ENCODE assay signal across 14 cellular contexts in the genomic region with DNA sequence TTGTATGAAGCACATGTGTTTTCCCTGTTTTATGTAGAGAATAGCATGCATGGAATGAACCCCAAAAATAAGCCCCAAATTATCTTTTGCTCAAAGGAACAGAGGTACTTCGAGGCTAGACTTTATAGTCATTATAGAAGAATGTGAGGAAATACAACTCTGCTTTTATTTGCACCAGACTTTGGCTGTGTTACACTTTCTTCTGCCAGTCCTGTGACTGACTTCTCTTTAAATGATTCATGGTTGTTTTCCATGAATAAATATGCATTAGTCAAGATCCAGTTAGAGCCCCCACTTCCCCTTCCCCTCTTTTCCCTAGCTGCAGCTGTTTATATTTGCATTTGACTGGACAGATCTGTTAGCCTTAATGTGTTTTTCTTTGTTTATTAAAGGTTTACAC.
DNase-seq lines count a peak whose midpoint lies in the region; ATAC-seq and TF ChIP-seq lines count a peak whose summit lies in the region.
"Had no signal": no experiment of that assay in that cellular context is flagged by ENCODE, and none has a peak within 500 bp of the region (broad histone marks: within the 10 kb centered on the region; RNA-seq: fewer than 3 reads in every experiment).

No MANE protein-coding gene starts in this region.

- H3K9ac ChIP-seq in GM23248 (peak overlapping the region; percentile 49), adipocyte (ENCODE audit: low read length) (peak overlapping the region; percentile 43), skeletal muscle satellite cell (ENCODE audit: low read depth, low read length) (peak overlapping the region; percentile 56)

- H3K27me3 ChIP-seq in GM23248 (replicated peaks; ENCODE audit: insufficient read depth), result no peaks in the 10 kb centered on the region
- no peaks in the 10 kb centered on the region for H3K27me3 ChIP-seq in adipocyte (replicated peaks; ENCODE audit: control insufficient read depth, insufficient read depth, low read length)
- no peaks in the 10 kb centered on the region for H3K27me3 ChIP-seq in skeletal muscle satellite cell (ENCODE audit: control insufficient read depth, insufficient read depth, low read length)
- H3K27me3 ChIP-seq in CD8-positive, alpha-beta T cell (ENCODE audit: insufficient read depth, low read length), result no peaks in the 10 kb centered on the region
- H3K27me3 ChIP-seq: esophagus muscularis mucosa, sigmoid colon had no signal

- H3K36me3 ChIP-seq in GM23248 (ENCODE audit: low read depth) (peaks cover 19% of the 10 kb centered on the region), adipocyte (ENCODE audit: control insufficient read depth, insufficient read depth, low read length, severe bottlenecking) (peaks cover 8% of the 10 kb centered on the region), skeletal muscle satellite cell (ENCODE audit: insufficient read depth, low read length) (peaks cover 29% of the 10 kb centered on the region)
- no peaks in the 10 kb centered on the region for H3K36me3 ChIP-seq in CD8-positive, alpha-beta T cell (ENCODE audit: insufficient read depth, low read length)
- H3K36me3 ChIP-seq: sigmoid colon had no signal

- peak overlapping the region; percentile 85 for H3K27ac ChIP-seq in GM23248
- no peak overlapping the region for H3K27ac ChIP-seq in CD8-positive, alpha-beta T cell (ENCODE audit: low read depth, low read length)
- H3K27ac ChIP-seq: esophagus muscularis mucosa, sigmoid colon had no signal

- DNase-seq in GM23248 (peak; percentile 82), adipocyte (ENCODE audit: low read depth) (peak; percentile 81), fibroblast of the aortic adventitia (ENCODE audit: low read depth) (peak; percentile 77)
- DNase-seq in effector memory CD8-positive, alpha-beta T cell, result no peak
- DNase-seq in CD8-positive, alpha-beta T cell, result no peak
- DNase-seq: activated CD4-positive, alpha-beta T cell treated with anti-CD3 and anti-CD28 coated beads, Interleukin-2, amount 10 ng/mL, durations not matched to agents 24 days and 14 days; NCI-H2171; sigmoid colon; T-helper 2 cell had no signal

- no peak overlapping the region for H3K4me3 Mint-ChIP-seq in effector memory CD8-positive, alpha-beta T cell
- no peak overlapping the region for H3K4me3 Mint-ChIP-seq in CD8-positive, alpha-beta T cell
- H3K4me3 Mint-ChIP-seq: activated CD4-positive, alpha-beta T cell treated with anti-CD3 and anti-CD28 coated beads, Interleukin-2, amount 10 ng/mL, durations not matched to agents 24 days and 14 days; activated T-helper 17 cell treated with anti-CD3 and anti-CD28 coated beads, Interleukin-2, amount 50 U/mL, for 72 hours had no signal

- H3K36me3 Mint-ChIP-seq in effector memory CD8-positive, alpha-beta T cell (ENCODE audit: insufficient read depth), result no peaks in the 10 kb centered on the region
- peaks cover 40% of the 10 kb centered on the region for H3K36me3 Mint-ChIP-seq in CD8-positive, alpha-beta T cell

- H3K27ac Mint-ChIP-seq in effector memory CD8-positive, alpha-beta T cell, result no peak overlapping the region
- H3K27ac Mint-ChIP-seq in CD8-positive, alpha-beta T cell, result no peak overlapping the region
- H3K27ac Mint-ChIP-seq: activated CD4-positive, alpha-beta T cell treated with anti-CD3 and anti-CD28 coated beads, Interleukin-2, amount 10 ng/mL, durations not matched to agents 24 days and 14 days; activated T-helper 17 cell treated with anti-CD3 and anti-CD28 coated beads, Interleukin-2, amount 50 U/mL, for 72 hours had no signal

- H3K4me3 ChIP-seq in GM23248 (peak overlapping the region; percentile 9; the same call in 1 of the 2 replicates), adipocyte (ENCODE audit: low read length) (peak overlapping the region; percentile 16), fibroblast of the aortic adventitia (ENCODE audit: low read depth, low read length) (no peak overlapping the region), skeletal muscle satellite cell (ENCODE audit: low read length) (no peak overlapping the region)
- H3K4me3 ChIP-seq in CD8-positive, alpha-beta T cell (ENCODE audit: low read depth, low read length), result no peak overlapping the region
- H3K4me3 ChIP-seq: esophagus muscularis mucosa, sigmoid colon had no signal

- peaks cover 0 to 4% of the 10 kb centered on the region in 2 donors for H3K4me1 Mint-ChIP-seq in effector memory CD8-positive, alpha-beta T cell (ENCODE audit: low read depth in 2 of 2)
- peaks cover 7% of the 10 kb centered on the region for H3K4me1 Mint-ChIP-seq in CD8-positive, alpha-beta T cell (ENCODE audit: low read depth)
- H3K4me1 Mint-ChIP-seq: activated CD4-positive, alpha-beta T cell treated with anti-CD3 and anti-CD28 coated beads, Interleukin-2, amount 10 ng/mL, durations not matched to agents 24 days and 14 days; activated T-helper 17 cell treated with anti-CD3 and anti-CD28 coated beads, Interleukin-2, amount 50 U/mL, for 72 hours had no signal

- ATAC-seq in effector memory CD8-positive, alpha-beta T cell (replicated peaks), result no peak
- ATAC-seq in HG03432 (IDR thresholded peaks at IDR 0.05; ENCODE audit: unreplicated experiment) (no peak), GM18907 (IDR thresholded peaks at IDR 0.05; ENCODE audit: unreplicated experiment) (no peak)
- ATAC-seq in CD8-positive, alpha-beta T cell, result no peak
- ATAC-seq: activated T-helper 17 cell treated with anti-CD3 and anti-CD28 coated beads, Interleukin-2, amount 50 U/mL, for 72 hours had no signal

- H3F3A ChIP-seq in GM23248 (ENCODE audit: insufficient read depth), result peaks cover 53% of the 10 kb centered on the region

- POLR2A ChIA-PET in CD8-positive, alpha-beta T cell (lab: Charles Lee), result no interaction called here

- H3K4me1 ChIP-seq in GM23248 (ENCODE audit: insufficient read depth) (peaks cover 48% of the 10 kb centered on the region), adipocyte (ENCODE audit: control insufficient read depth, insufficient read depth, low read length) (peaks cover 40% of the 10 kb centered on the region), skeletal muscle satellite cell (ENCODE audit: control insufficient read depth, insufficient read depth, low read length) (peaks cover 51% of the 10 kb centered on the region)
- no peaks in the 10 kb centered on the region for H3K4me1 ChIP-seq in CD8-positive, alpha-beta T cell (ENCODE audit: insufficient read depth, low read length)
- H3K4me1 ChIP-seq: sigmoid colon had no signal

- peaks cover 75% of the 10 kb centered on the region for H3K79me2 ChIP-seq in GM23248 (ENCODE audit: insufficient read depth)

- no peak for TF ChIP-seq CTCF in fibroblast of the aortic adventitia (IDR thresholded peaks at IDR 0.05; ENCODE audit: insufficient read depth, low read length)
- TF ChIP-seq CTCF in CD8-positive, alpha-beta T cell (IDR thresholded peaks at IDR 0.05), result no peak

- 0% methylated on average over 1 of the region's 1 CpG for WGBS in GM23248 (ENCODE audit: low coverage in 1 of 2, low lambda C conversion rate in 2 of 2, missing lambda C conversion rate in 2 of 2), 2 experiments

- H3K9me3 ChIP-seq in GM23248 (ENCODE audit: low read depth) (no peaks in the 10 kb centered on the region), adipocyte (ENCODE audit: control insufficient read depth, low read length) (peaks cover 20% of the 10 kb centered on the region), skeletal muscle satellite cell (replicated peaks; ENCODE audit: low read length) (peaks cover 9% of the 10 kb centered on the region)
- peaks cover 10% of the 10 kb centered on the region for H3K9me3 ChIP-seq in CD8-positive, alpha-beta T cell (ENCODE audit: low read length)

- CTCF ChIA-PET in CD8-positive, alpha-beta T cell (lab: Charles Lee), result no interaction called here

- H3K27me3 Mint-ChIP-seq in effector memory CD8-positive, alpha-beta T cell, result peaks cover 0 to 7% of the 10 kb centered on the region in 2 donors
- no peaks in the 10 kb centered on the region for H3K27me3 Mint-ChIP-seq in CD8-positive, alpha-beta T cell (ENCODE audit: low read depth)
- H3K27me3 Mint-ChIP-seq: activated CD4-positive, alpha-beta T cell treated with anti-CD3 and anti-CD28 coated beads, Interleukin-2, amount 10 ng/mL, durations not matched to agents 24 days and 14 days; activated T-helper 17 cell treated with anti-CD3 and anti-CD28 coated beads, Interleukin-2, amount 50 U/mL, for 72 hours had no signal

- H4K20me1 ChIP-seq in GM23248 (ENCODE audit: insufficient read depth), result no peaks in the 10 kb centered on the region

- no peak overlapping the region for H2AFZ ChIP-seq in GM23248

- H3K9me3 Mint-ChIP-seq in effector memory CD8-positive, alpha-beta T cell, result peaks cover 0 to 3% of the 10 kb centered on the region in 2 donors
- peaks cover 17% of the 10 kb centered on the region for H3K9me3 Mint-ChIP-seq in CD8-positive, alpha-beta T cell

- intact Hi-C loops in CD8-positive, alpha-beta T cell (cut with DNase I, micrococcal nuclease), result no loop called here

- in situ Hi-C loops in GM23248 (cut with MboI), result no loop called here

- peak overlapping the region; percentile 54 for H3K4me2 ChIP-seq in GM23248 (ENCODE audit: unreplicated experiment)
- H3K4me2 ChIP-seq in skeletal muscle satellite cell (ENCODE audit: low read length), result peak overlapping the region; percentile 53

- H3K9me2 ChIP-seq in GM23248 (ENCODE audit: insufficient read depth), result no peaks in the 10 kb centered on the region

Comparison
In these comparisons a context has a peak if more than half of its experiments do, and no peak if none do; other contexts are left out.
1. DNase-seq: peak in GM23248 (single experiment), adipocyte (single experiment) and fibroblast of the aortic adventitia (single experiment); none in effector memory CD8-positive, alpha-beta T cell (0 of 3) and CD8-positive, alpha-beta T cell (0 of 7).
2. H3K4me3 ChIP-seq: peak in GM23248 (single experiment) and adipocyte (single experiment); none in fibroblast of the aortic adventitia (single experiment), skeletal muscle satellite cell (single experiment) and CD8-positive, alpha-beta T cell (single experiment).
3. Peak in every context shown above with its lines, with median percentiles within 50 percentile points of each other: H3K9ac ChIP-seq.